Comparison of ENCODE assay signal across 10 cellular contexts in genomic region chr7:135164357-135165021, GRCh38. TPM values are rescaled to one million over a fixed set of nuclear protein-coding genes. Genes with fewer than 3 reads are reported as not detected.
DNase-seq lines count a peak whose midpoint lies in the region; ATAC-seq and TF ChIP-seq lines count a peak whose summit lies in the region.
"Had no signal": no experiment of that assay in that cellular context is flagged by ENCODE, and none has a peak within 500 bp of the region (broad histone marks: within the 10 kb centered on the region; RNA-seq: fewer than 3 reads in every experiment).

No MANE protein-coding gene starts in this region.

- TF ChIP-seq CTCF in WI38 (IDR thresholded peaks at IDR 0.05; ENCODE audit: low read depth, low read length) (peak; percentile 34), hepatocyte (IDR thresholded peaks at IDR 0.05; ENCODE audit: poor library complexity) (no peak)

- H3K4me3 ChIP-seq in WI38 (ENCODE audit: low read depth, low read length) = no peak overlapping the region
- peak overlapping the region; percentile 7 to 60 (median 11) for H3K4me3 ChIP-seq in skeletal muscle tissue (ENCODE audit: low read length in 3 of 3)
- no peak overlapping the region for H3K4me3 ChIP-seq in hepatocyte

- H3K9ac ChIP-seq in skeletal muscle tissue (ENCODE audit: low read depth in 1 of 3, low read length in 3 of 3) = peak overlapping the region; percentile 63 to 77 (median 66)

- H3K4me1 ChIP-seq in skeletal muscle tissue (ENCODE audit: control insufficient read depth in 3 of 3, insufficient read depth in 3 of 3, low read length in 3 of 3) (peaks cover 84 to 94% (median 87%) of the 10 kb centered on the region in 3 donors), hepatocyte (ENCODE audit: insufficient read depth) (peaks cover 26% of the 10 kb centered on the region)

- peaks cover 27 to 30% (median 29%) of the 10 kb centered on the region in 3 donors for H3K36me3 ChIP-seq in skeletal muscle tissue (ENCODE audit: control insufficient read depth in 3 of 3, insufficient read depth in 3 of 3, low read length in 3 of 3)
- no peaks in the 10 kb centered on the region for H3K36me3 ChIP-seq in hepatocyte (replicated peaks; ENCODE audit: insufficient read depth, low read depth)

- H3K79me2 ChIP-seq in hepatocyte = peaks cover 13% of the 10 kb centered on the region

- no peaks in the 10 kb centered on the region for H3K9me2 ChIP-seq in hepatocyte (replicated peaks; ENCODE audit: insufficient read depth)

- H3K9me3 ChIP-seq in skeletal muscle tissue (ENCODE audit: control insufficient read depth in 3 of 3, low read length in 3 of 3) (no peaks in the 10 kb centered on the region), hepatocyte (ENCODE audit: low read depth) (no peaks in the 10 kb centered on the region)

- no peak for ATAC-seq in left lobe of liver

- H3K27me3 ChIP-seq in skeletal muscle tissue (ENCODE audit: control insufficient read depth in 3 of 3, insufficient read depth in 3 of 3, low read length in 3 of 3) = no peaks in the 10 kb centered on the region
- H3K27me3 ChIP-seq in hepatocyte = no peaks in the 10 kb centered on the region

- no peak overlapping the region for H3K4me2 ChIP-seq in hepatocyte

- WGBS in hepatocyte (ENCODE audit: low lambda C conversion rate, missing lambda C conversion rate) = 98% methylated on average over 18 of the region's 18 CpGs

- H2AFZ ChIP-seq in hepatocyte = no peak overlapping the region

- DNase-seq in fibroblast of the conjunctiva (ENCODE audit: low read depth) (peak; percentile 40), NCI-H1417 (lab: John Stamatoyannopoulos, UW) (no peak), hepatocyte (ENCODE audit: low spot score) (no peak), left lobe of liver (ENCODE audit: low spot score) (no peak), retina (no peak)
- DNase-seq: activated CD4-positive, alpha-beta T cell treated with anti-CD3 and anti-CD28 coated beads for 4 hours had no signal

- H4K20me1 ChIP-seq in hepatocyte (ENCODE audit: insufficient read depth, poor library complexity, severe bottlenecking) = no peaks in the 10 kb centered on the region

- H3K27ac ChIP-seq in skeletal muscle tissue (ENCODE audit: low read depth, low read length) (peak overlapping the region; percentile 96), hepatocyte (no peak overlapping the region)

- TF ChIP-seq POLR2A in GM15510 (IDR thresholded peaks at IDR 0.05; ENCODE audit: borderline replicate concordance, extremely low read depth, insufficient read length) = peak; percentile 18

RNA-seq across cellular contexts. Expression of gene CYREN, which starts 6.0 kb away (rescaled TPM):
- total RNA-seq in skeletal muscle tissue = 20.4 TPM
- total RNA-seq in hepatocyte = 41.6 and 43.2 TPM in 2 replicates
- 45.2 and 53.5 TPM in 2 replicates for polyA plus RNA-seq in hepatocyte
- total RNA-seq in left lobe of liver = 15.0 TPM

RNA-seq across cellular contexts. Expression of gene TMEM140, which starts 16.6 kb away (rescaled TPM):
- 1.6 TPM for total RNA-seq in skeletal muscle tissue
- total RNA-seq in hepatocyte = 19.4 and 20.8 TPM in 2 replicates
- 12.9 and 23.1 TPM in 2 replicates for polyA plus RNA-seq in hepatocyte
- 32.4 TPM for total RNA-seq in left lobe of liver
- total RNA-seq: chondrocyte had no signal

RNA-seq across cellular contexts. Expression of gene WDR91, which starts 46.8 kb away (rescaled TPM):
- total RNA-seq in skeletal muscle tissue (6.8 TPM), hepatocyte (7.3 and 8.0 TPM in 2 replicates), left lobe of liver (9.3 TPM)
- polyA plus RNA-seq in hepatocyte = 8.2 and 8.5 TPM in 2 replicates

Comparison
In these comparisons a context has a peak if more than half of its experiments do, and no peak if none do; other contexts are left out.
1. H3K4me3 ChIP-seq: peak in skeletal muscle tissue (3 of 3); none in WI38 (single experiment) and hepatocyte (single experiment).